Comparison of ENCODE assay signal across 8 cellular contexts in genomic region chr16:89167425-89167941, GRCh38. TPM values are rescaled to one million over a fixed set of nuclear protein-coding genes. Genes with fewer than 3 reads are reported as not detected.
DNase-seq lines count a peak whose midpoint lies in the region; ATAC-seq and TF ChIP-seq lines count a peak whose summit lies in the region.

No MANE protein-coding gene starts in this region.

- DNase-seq in C1 segment of cervical spinal cord (lab: John Stamatoyannopoulos, UW) (peak in 13 of 14 donors; percentile 15 to 87 (median 63)), NOMO-1 treated with dmso at 0.1 percent for 144 hours (lab: John Stamatoyannopoulos, UW; ENCODE audit: unreplicated experiment) (peak; percentile 59), epidermal melanocyte (ENCODE audit: insufficient read length, low spot score) (peak; percentile 96), mucosa of descending colon (peak; percentile 90 to 95 (median 94))
- peak; percentile 86 for DNase-seq in activated CD8-positive, alpha-beta memory T cell treated with anti-CD3 and anti-CD28 coated beads, Interleukin-2, amount 10 ng/mL, durations not matched to agents 7 days and 5 days
- peak; percentile 58 to 73 for DNase-seq in stimulated activated CD8-positive, alpha-beta memory T cell treated with anti-CD3 and anti-CD28 coated beads, Interleukin-4, amount 100 ng/mL, for 4 hours (ENCODE audit: low read depth in 2 of 2, low spot score in 1 of 2)

- H3K9me3 Mint-ChIP-seq in activated CD8-positive, alpha-beta memory T cell treated with anti-CD3 and anti-CD28 coated beads, Interleukin-2, amount 10 ng/mL, durations not matched to agents 7 days and 5 days (ENCODE audit: low read depth), result no peaks in the 10 kb centered on the region

- peaks cover 7% of the 10 kb centered on the region for H3K4me1 Mint-ChIP-seq in activated CD8-positive, alpha-beta memory T cell treated with anti-CD3 and anti-CD28 coated beads, Interleukin-2, amount 10 ng/mL, durations not matched to agents 7 days and 5 days

- no peak overlapping the region for H3K27ac Mint-ChIP-seq in activated CD8-positive, alpha-beta memory T cell treated with anti-CD3 and anti-CD28 coated beads, Interleukin-2, amount 10 ng/mL, durations not matched to agents 7 days and 5 days

- peaks cover 9% of the 10 kb centered on the region for H3K27me3 Mint-ChIP-seq in activated CD8-positive, alpha-beta memory T cell treated with anti-CD3 and anti-CD28 coated beads, Interleukin-2, amount 10 ng/mL, durations not matched to agents 7 days and 5 days

- no peak overlapping the region for H3K4me3 ChIP-seq in mucosa of descending colon

- intact Hi-C loops in mucosa of descending colon (cut with DNase I, micrococcal nuclease), result loop anchor here in 1 of 2 donors (5.0 kb wide), 1 partner anchor 225 kb away; no protein-coding TSS in a partner anchor

- CTCF ChIA-PET in activated CD8-positive, alpha-beta memory T cell treated with anti-CD3 and anti-CD28 coated beads, Interleukin-2, amount 10 ng/mL, durations not matched to agents 7 days and 5 days (lab: Charles Lee), result interaction anchor here (0.6 to 1.9 kb wide), 19 partner anchors 12 to 715 kb away, joined by 3 to 13 read pairs (median 3); partner anchors contain the start of genes APRT, ZFPM1 and ZNF778

- ATAC-seq in HG02642 (IDR thresholded peaks at IDR 0.05; ENCODE audit: poor library complexity, unreplicated experiment) (peak; percentile 23), mucosa of descending colon (peak; percentile 73), HG03442 (IDR thresholded peaks at IDR 0.05; ENCODE audit: unreplicated experiment) (no peak)
- ATAC-seq in activated CD8-positive, alpha-beta memory T cell treated with anti-CD3 and anti-CD28 coated beads, Interleukin-2, amount 10 ng/mL, durations not matched to agents 7 days and 5 days, result peak; percentile 26

- no peak overlapping the region for H3K4me3 Mint-ChIP-seq in activated CD8-positive, alpha-beta memory T cell treated with anti-CD3 and anti-CD28 coated beads, Interleukin-2, amount 10 ng/mL, durations not matched to agents 7 days and 5 days

- H3K4me1 ChIP-seq in mucosa of descending colon (ENCODE audit: low read depth), result peaks cover 12% of the 10 kb centered on the region

- TF ChIP-seq CTCF in mucosa of descending colon (IDR thresholded peaks at IDR 0.05), result peak; percentile 79

- no peaks in the 10 kb centered on the region for H3K9me3 ChIP-seq in mucosa of descending colon

- H3K36me3 Mint-ChIP-seq in activated CD8-positive, alpha-beta memory T cell treated with anti-CD3 and anti-CD28 coated beads, Interleukin-2, amount 10 ng/mL, durations not matched to agents 7 days and 5 days, result no peaks in the 10 kb centered on the region

- H3K36me3 ChIP-seq in mucosa of descending colon (ENCODE audit: low read depth), result no peaks in the 10 kb centered on the region

RNA-seq across cellular contexts. Expression of gene CDH15, which starts 4.1 kb away (rescaled TPM):
- not detected for total RNA-seq in activated CD8-positive, alpha-beta memory T cell treated with anti-CD3 and anti-CD28 coated beads, Interleukin-2, amount 10 ng/mL, durations not matched to agents 7 days and 5 days
- not detected for total RNA-seq in mucosa of descending colon

RNA-seq across cellular contexts. Expression of gene SLC22A31, which starts 32.9 kb away (rescaled TPM):
- not detected for total RNA-seq in activated CD8-positive, alpha-beta memory T cell treated with anti-CD3 and anti-CD28 coated beads, Interleukin-2, amount 10 ng/mL, durations not matched to agents 7 days and 5 days
- 1 to 10 TPM in 2 of 3 donors, under 1 TPM in 1; 0.35 to 1.8 (median 1.1) TPM for total RNA-seq in mucosa of descending colon

RNA-seq across cellular contexts. Expression of gene ZNF778, which starts 50.0 kb away (rescaled TPM):
- total RNA-seq in activated CD8-positive, alpha-beta memory T cell treated with anti-CD3 and anti-CD28 coated beads, Interleukin-2, amount 10 ng/mL, durations not matched to agents 7 days and 5 days, result 1 to 10 TPM; 8.1 to 9.3 TPM
- total RNA-seq in mucosa of descending colon, result 1 to 10 TPM; 4.7 to 8.8 (median 7.2) TPM
